18 cellular contexts compared by ENCODE assay signal in the genomic region with DNA sequence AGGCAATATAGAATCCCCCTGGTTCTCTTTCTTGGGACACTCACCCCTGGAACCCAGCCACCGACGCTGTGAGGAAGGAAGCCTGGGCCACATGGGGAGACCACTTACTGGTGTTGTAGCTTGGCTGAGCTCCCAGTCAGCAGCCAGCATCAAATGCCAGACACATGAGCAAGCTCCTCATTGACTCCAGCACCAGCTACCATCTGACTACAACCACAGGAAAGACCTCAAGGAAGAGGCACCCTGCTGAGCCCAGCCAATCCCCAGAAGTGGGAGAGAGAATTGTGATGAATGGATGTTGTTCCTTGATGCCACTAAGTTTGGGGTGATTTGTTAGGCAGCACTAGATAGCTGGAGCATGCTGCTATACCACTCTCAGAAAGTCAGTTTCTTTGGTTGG. TPM values are rescaled to one million over a fixed set of nuclear protein-coding genes. Genes with fewer than 3 reads are reported as not detected.
"Had no signal": no experiment of that assay in that cellular context is flagged by ENCODE, and none has a peak within 500 bp of the region (broad histone marks: within the 10 kb centered on the region; RNA-seq: fewer than 3 reads in every experiment).

No MANE protein-coding gene starts in this region.

- DNase-seq: activated CD4-positive, alpha-beta T cell treated with anti-CD3 and anti-CD28 coated beads, Interleukin-2, amount 10 ng/mL, durations not matched to agents 24 days and 14 days; activated CD4-positive, CD25-positive, alpha-beta regulatory T cell; activated CD8-positive, alpha-beta memory T cell treated with anti-CD3 and anti-CD28 coated beads for 24 hours; activated naive CD4-positive, alpha-beta T cell; activated naive CD8-positive, alpha-beta T cell treated with anti-CD3 and anti-CD28 coated beads, Interleukin-2, amount 10 ng/mL, durations not matched to agents 7 days and 5 days; left lung; mammary epithelial cell; naive B cell; ovary; stimulated activated CD4-positive, alpha-beta T cell treated with anti-CD3 and anti-CD28 coated beads, Interleukin-12 subunit alpha, Interleukin-12 subunit beta, amount 100 ng/mL, for 4 hours; stimulated activated CD4-positive, alpha-beta T cell treated with anti-CD3 and anti-CD28 coated beads, Interleukin-2, amount 100 ng/mL, for 24 hours; upper lobe of right lung had no signal

- H3K36me3 ChIP-seq: left lung, ovary, thoracic aorta, upper lobe of right lung had no signal

- H3K4me3 ChIP-seq: left lung, ovary, thoracic aorta, upper lobe of right lung had no signal

- H3K4me1 ChIP-seq: left lung, upper lobe of right lung had no signal

- H3K9me3 ChIP-seq: upper lobe of right lung had no signal

- H3K27ac ChIP-seq: left lung, ovary, thoracic aorta, upper lobe of right lung had no signal

- ATAC-seq: esophagus mucosa; left lung; stimulated activated effector memory CD8-positive, alpha-beta T cell treated with anti-CD3 and anti-CD28 coated beads, Interleukin-12 subunit alpha, Interleukin-12 subunit beta, amount 100 ng/mL, for 72 hours; upper lobe of right lung had no signal

- H3K27me3 ChIP-seq: left lung, ovary had no signal

RNA-seq across cellular contexts. Expression of a gene that starts 54.7 kb away (rescaled TPM):
- total RNA-seq: activated CD4-positive, alpha-beta T cell treated with anti-CD3 and anti-CD28 coated beads, Interleukin-2, amount 10 ng/mL, durations not matched to agents 24 days and 14 days; activated naive CD8-positive, alpha-beta T cell treated with anti-CD3 and anti-CD28 coated beads, Interleukin-2, amount 10 ng/mL, durations not matched to agents 7 days and 5 days; activated T-helper 1 cell treated with anti-CD3 and anti-CD28 coated beads, Interleukin-12 subunit alpha, Interleukin-12 subunit beta, Interleukin-2, Interleukin-4 antibody, amounts not matched to agents 30 ng/mL and 10 ng/mL and 1 ng/mL, durations not matched to agents 14 hours and 24 hours and 36 hours; esophagus mucosa; left lung; mononuclear cell; ovary; thoracic aorta; upper lobe of right lung had no signal
- polyA plus RNA-seq: keratinocyte, mammary epithelial cell, ovary had no signal
